In the genomic region with DNA sequence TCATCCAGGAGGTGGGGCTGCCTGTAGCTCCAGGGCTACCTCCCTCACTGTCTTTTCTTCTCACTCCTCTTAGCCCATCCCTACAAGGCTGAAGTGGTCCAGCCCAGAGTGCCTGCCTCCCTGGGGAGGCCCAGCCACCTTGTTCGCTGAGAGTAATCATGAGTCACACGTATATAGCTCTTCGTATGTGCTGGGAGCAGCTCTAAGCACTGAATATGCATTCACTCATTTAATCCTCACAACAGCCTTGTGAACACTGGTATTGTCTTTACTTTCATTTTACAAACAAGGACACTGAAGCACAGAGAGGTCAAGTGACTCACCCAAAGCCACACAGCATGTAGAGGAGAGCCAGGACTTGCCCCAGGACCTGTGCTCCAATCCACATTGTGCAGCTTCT, we compare ENCODE assay signal across 9 cellular contexts. TPM values are rescaled to one million over a fixed set of nuclear protein-coding genes. Genes with fewer than 3 reads are reported as not detected.
A peak's percentile ranks its signal among the peaks of the same experiment; 100 is the strongest.
DNase-seq lines count a peak whose midpoint lies in the region; ATAC-seq, FAIRE-seq and TF ChIP-seq lines count a peak whose summit lies in the region.
"Had no signal": no experiment of that assay in that cellular context is flagged by ENCODE, and none has a peak within 500 bp of the region (broad histone marks: within the 10 kb centered on the region; RNA-seq: fewer than 3 reads in every experiment).

No MANE protein-coding gene starts in this region.

- DNase-seq in A549 (ENCODE audit: low read depth in 1 of 2, low spot score in 1 of 2) = no peak
- peak; percentile 80 for DNase-seq in HT1080 (ENCODE audit: low read depth)
- DNase-seq in activated CD8-positive, alpha-beta T cell treated with anti-CD3 and anti-CD28 coated beads, Interleukin-2, amount 10 ng/mL, durations not matched to agents 7 days and 5 days = peak; percentile 32
- peak; percentile 41 for DNase-seq in fibroblast of the aortic adventitia (ENCODE audit: low read depth)
- DNase-seq in Peyer's patch = no peak
- DNase-seq in GM10266 (ENCODE audit: extremely low spot score) = no peak
- no peak for DNase-seq in NCI-H2171 treated with DMSO at 0.1 percent for 48 hours (lab: John Stamatoyannopoulos, UW)

- TF ChIP-seq POLR2A in A549 (IDR thresholded peaks at IDR 0.05; ENCODE audit: low read length) = no peak
- TF ChIP-seq POLR2A in Peyer's patch (IDR thresholded peaks at IDR 0.05) = no peak

- H3K4me3 ChIP-seq in A549 (no peak overlapping the region), fibroblast of the aortic adventitia (ENCODE audit: low read depth, low read length) (no peak overlapping the region), Peyer's patch (no peak overlapping the region)

- H3K27ac ChIP-seq in A549 (peak overlapping the region in 1 of 2 experiments; percentile 5; a peak in 1 of 6 replicates), Peyer's patch (peak overlapping the region in 2 of 4 donors; percentile 40 to 84)

- no peak for TF ChIP-seq RAD21 in A549 (conservative IDR thresholded peaks at IDR 0.05 in 1 of 2, IDR thresholded peaks at IDR 0.05 in 1 of 2)

- FAIRE-seq in A549 (lab: Jason Lieb, UNC) = no peak

- H3K9me3 ChIP-seq in A549 = no peaks in the 10 kb centered on the region
- H3K9me3 ChIP-seq in Peyer's patch = no peaks in the 10 kb centered on the region

- ATAC-seq in A549 (peak in 1 of 2 experiments; percentile 16; a peak in 1 of 6 replicates), HG03432 (IDR thresholded peaks at IDR 0.05; ENCODE audit: unreplicated experiment) (no peak)
- no peak for ATAC-seq in activated CD8-positive, alpha-beta T cell treated with anti-CD3 and anti-CD28 coated beads, Interleukin-2, amount 10 ng/mL, durations not matched to agents 7 days and 5 days

- H3K4me2 ChIP-seq in A549 = no peak overlapping the region

- POLR2A ChIA-PET in A549 (lab: Yijun Ruan, JAX) = no interaction called here
- POLR2A ChIA-PET in activated CD8-positive, alpha-beta T cell treated with anti-CD3 and anti-CD28 coated beads, Interleukin-2, amount 10 ng/mL, durations not matched to agents 7 days and 5 days (lab: Charles Lee) = interaction anchor here (0.8 kb wide), 1 partner anchor 12 kb away, joined by 6 read pairs; no protein-coding TSS in a partner anchor

- peaks cover 2% of the 10 kb centered on the region for H3K36me3 Mint-ChIP-seq in activated CD8-positive, alpha-beta T cell treated with anti-CD3 and anti-CD28 coated beads, Interleukin-2, amount 10 ng/mL, durations not matched to agents 7 days and 5 days (ENCODE audit: low read depth)

- no peaks in the 10 kb centered on the region for H3K27me3 Mint-ChIP-seq in activated CD8-positive, alpha-beta T cell treated with anti-CD3 and anti-CD28 coated beads, Interleukin-2, amount 10 ng/mL, durations not matched to agents 7 days and 5 days (ENCODE audit: low read depth)

- CTCF ChIA-PET in A549 (lab: Yijun Ruan, JAX) = no interaction called here
- CTCF ChIA-PET in activated CD8-positive, alpha-beta T cell treated with anti-CD3 and anti-CD28 coated beads, Interleukin-2, amount 10 ng/mL, durations not matched to agents 7 days and 5 days (lab: Charles Lee) = interaction anchor here (1.0 kb wide), 1 partner anchor 12 kb away, joined by 5 read pairs; no protein-coding TSS in a partner anchor

- no peaks in the 10 kb centered on the region for H3K27me3 ChIP-seq in Peyer's patch

- H3K9me3 Mint-ChIP-seq in activated CD8-positive, alpha-beta T cell treated with anti-CD3 and anti-CD28 coated beads, Interleukin-2, amount 10 ng/mL, durations not matched to agents 7 days and 5 days (ENCODE audit: insufficient read depth) = no peaks in the 10 kb centered on the region
- H3K9me3 Mint-ChIP-seq: nephron had no signal

- TF ChIP-seq EP300 in A549 (IDR thresholded peaks at IDR 0.05) = no peak

- H3K4me1 Mint-ChIP-seq in activated CD8-positive, alpha-beta T cell treated with anti-CD3 and anti-CD28 coated beads, Interleukin-2, amount 10 ng/mL, durations not matched to agents 7 days and 5 days (ENCODE audit: low read depth) = peaks cover 63% of the 10 kb centered on the region

- no peak overlapping the region for H3K4me3 Mint-ChIP-seq in activated CD8-positive, alpha-beta T cell treated with anti-CD3 and anti-CD28 coated beads, Interleukin-2, amount 10 ng/mL, durations not matched to agents 7 days and 5 days

- peak overlapping the region; percentile 98 for H3K27ac Mint-ChIP-seq in activated CD8-positive, alpha-beta T cell treated with anti-CD3 and anti-CD28 coated beads, Interleukin-2, amount 10 ng/mL, durations not matched to agents 7 days and 5 days
- H3K27ac Mint-ChIP-seq: nephron had no signal

- TF ChIP-seq CTCF in A549 (IDR thresholded peaks at IDR 0.05) = no peak
- no peak for TF ChIP-seq CTCF in fibroblast of the aortic adventitia (IDR thresholded peaks at IDR 0.05; ENCODE audit: insufficient read depth, low read length)
- no peak for TF ChIP-seq CTCF in Peyer's patch (IDR thresholded peaks at IDR 0.05)
- TF ChIP-seq CTCF in GM10266 (IDR thresholded peaks at IDR 0.05; ENCODE audit: control insufficient read depth, insufficient read depth, low read depth, missing control alignments) = no peak

- 59% methylated on average over 3 of the region's 3 CpGs for WGBS in A549 (ENCODE audit: missing lambda C conversion rate)

- peaks cover 11% of the 10 kb centered on the region; the same call in 1 of the 3 replicates for H3K4me1 ChIP-seq in A549
- H3K4me1 ChIP-seq in Peyer's patch = peaks cover 4 to 20% (median 10%) of the 10 kb centered on the region in 4 donors

- no peaks in the 10 kb centered on the region for H3K36me3 ChIP-seq in Peyer's patch

TF ChIP-seq in A549, 52 proteins besides CTCF, POLR2A, EP300 and RAD21:
- no peak for TF ChIP-seq MAX (IDR thresholded peaks at IDR 0.05)
- TF ChIP-seq ZFP36 (IDR thresholded peaks at IDR 0.05; ENCODE audit: borderline replicate concordance, partially characterized antibody) = peak; percentile 62

RNA-seq across cellular contexts. Expression of gene CCDC167, which starts 14.7 kb away (rescaled TPM):
- polyA plus RNA-seq in A549 (2011; rRNA removed) = 35.1 and 48.2 TPM in 2 replicates
- 58.1 and 76.0 TPM in 2 replicates for polyA plus RNA-seq in A549 (2012; cell fraction: cytosol; rRNA removed)
- 41.1 and 64.1 TPM in 2 replicates for polyA plus RNA-seq in A549 (2012; cell fraction: nucleus; rRNA removed)
- polyA plus RNA-seq in A549 (2017; fragmentation: RNase III; extraction: RNeasy Plus Mini Kit Qiagen cat#74134 plus additional on column Dnase treatment) = 37.5 to 41.9 TPM (median 39.1 TPM) in 3 replicates
- 14.0 TPM in 2 replicates for polyA minus RNA-seq in A549 (2011; rRNA and poly(A)+ RNA removed)
- total RNA-seq in HT1080 (2014; rRNA removed; shearing (Covaris generic)) = 19.5 and 33.1 TPM in 2 replicates
- polyA plus RNA-seq in HT1080 (2015; cell fraction: cytosol; rRNA removed) = 27.5 and 29.1 TPM in 2 replicates
- polyA plus RNA-seq in HT1080 (2015; cell fraction: nucleus; rRNA removed) = 6.1 and 13.8 TPM in 2 replicates
- 10 to 100 TPM; 64.0 to 69.4 TPM for total RNA-seq in activated CD8-positive, alpha-beta T cell treated with anti-CD3 and anti-CD28 coated beads, Interleukin-2, amount 10 ng/mL, durations not matched to agents 7 days and 5 days
- 35.0 and 59.9 TPM in 2 replicates for total RNA-seq in fibroblast of the aortic adventitia (ENCODE audit: low replicate concordance)
- 10 to 100 TPM in 3 of 4 donors, 1 to 10 TPM in 1; 8.0 to 28.1 (median 19.3) TPM for total RNA-seq in Peyer's patch

Comparison
In these comparisons a context has a peak if more than half of its experiments do, and no peak if none do; other contexts are left out.
1. DNase-seq: peak in HT1080 (single experiment), activated CD8-positive, alpha-beta T cell treated with anti-CD3 and anti-CD28 coated beads, Interleukin-2, amount 10 ng/mL, durations not matched to agents 7 days and 5 days (single experiment) and fibroblast of the aortic adventitia (single experiment); none in A549 (0 of 2), Peyer's patch (0 of 3), GM10266 (single experiment) and NCI-H2171 treated with DMSO at 0.1 percent for 48 hours (single experiment).